ENCODE assay signal across 8 cellular contexts in genomic region chr10:110010076-110011069, GRCh38. TPM values are rescaled to one million over a fixed set of nuclear protein-coding genes. Genes with fewer than 3 reads are reported as not detected.
DNase-seq lines count a peak whose midpoint lies in the region; ATAC-seq and TF ChIP-seq lines count a peak whose summit lies in the region.

No MANE protein-coding gene starts in this region.

- H3K36me3 ChIP-seq in DND-41 (ENCODE audit: insufficient read depth, low read length) (no peaks in the 10 kb centered on the region), Peyer's patch (no peaks in the 10 kb centered on the region), skeletal muscle satellite cell (ENCODE audit: insufficient read depth, low read length) (no peaks in the 10 kb centered on the region)

- peak overlapping the region; percentile 32 for H3K27ac Mint-ChIP-seq in central memory CD8-positive, alpha-beta T cell (ENCODE audit: low read depth)

- ATAC-seq in DND-41 (ENCODE audit: insufficient read depth, low read depth) (peak; percentile 69), GM21619 (IDR thresholded peaks at IDR 0.05; ENCODE audit: unreplicated experiment) (peak; percentile 24)
- peak; percentile 66 for ATAC-seq in central memory CD8-positive, alpha-beta T cell (replicated peaks; ENCODE audit: extremely low read depth, poor library complexity, severe bottlenecking)

- H3K9ac ChIP-seq in DND-41 (ENCODE audit: low read depth, low read length) (peak overlapping the region; percentile 96), skeletal muscle satellite cell (ENCODE audit: low read depth, low read length) (no peak overlapping the region)

- H3K79me2 ChIP-seq in DND-41 (ENCODE audit: insufficient read depth, low read length) = peaks cover 70% of the 10 kb centered on the region

- DNase-seq in DND-41 (peak; percentile 71), Peyer's patch (peak in 1 of 3 donors; percentile 48), NCI-H526 treated with DMSO at 0.1 percent for 48 hours (lab: John Stamatoyannopoulos, UW) (no peak), NCI-H187 treated with DMSO at 0.1 percent for 48 hours (lab: John Stamatoyannopoulos, UW) (no peak), NCI-H2029 (lab: John Stamatoyannopoulos, UW) (no peak)
- peak in 1 of 2 donors; percentile 55 for DNase-seq in central memory CD8-positive, alpha-beta T cell (ENCODE audit: low spot score in 2 of 2)

- H3K4me3 Mint-ChIP-seq in central memory CD8-positive, alpha-beta T cell = no peak overlapping the region

- TF ChIP-seq CTCF in DND-41 (IDR thresholded peaks at IDR 0.05; ENCODE audit: borderline replicate concordance, extremely low read depth, low read length, poor library complexity, severe bottlenecking) (no peak), Peyer's patch (IDR thresholded peaks at IDR 0.05) (no peak)

- no peak for TF ChIP-seq POLR2A in Peyer's patch (IDR thresholded peaks at IDR 0.05)

- peaks cover 51% of the 10 kb centered on the region for H3K4me1 Mint-ChIP-seq in central memory CD8-positive, alpha-beta T cell

- H3K9me3 ChIP-seq in DND-41 (ENCODE audit: insufficient read depth, low read length, severe bottlenecking) (no peaks in the 10 kb centered on the region), Peyer's patch (no peaks in the 10 kb centered on the region), skeletal muscle satellite cell (replicated peaks; ENCODE audit: low read length) (no peaks in the 10 kb centered on the region)

- peaks cover 27% of the 10 kb centered on the region for H3K36me3 Mint-ChIP-seq in central memory CD8-positive, alpha-beta T cell (ENCODE audit: insufficient read depth)

- H3K27me3 ChIP-seq in DND-41 (ENCODE audit: insufficient read depth, low read length, poor library complexity) (peaks cover 3% of the 10 kb centered on the region), Peyer's patch (no peaks in the 10 kb centered on the region), skeletal muscle satellite cell (ENCODE audit: control insufficient read depth, insufficient read depth, low read length) (no peaks in the 10 kb centered on the region)

- H3K9me3 Mint-ChIP-seq in central memory CD8-positive, alpha-beta T cell = no peaks in the 10 kb centered on the region

- H3K4me1 ChIP-seq in DND-41 (ENCODE audit: insufficient read depth, low read length) (peaks cover 48% of the 10 kb centered on the region), Peyer's patch (peaks cover 0 to 49% (median 11%) of the 10 kb centered on the region in 4 donors), skeletal muscle satellite cell (ENCODE audit: control insufficient read depth, insufficient read depth, low read length) (peaks cover 27% of the 10 kb centered on the region)

- H3K4me2 ChIP-seq in DND-41 (ENCODE audit: insufficient read depth, low read length) (peak overlapping the region; percentile 76), skeletal muscle satellite cell (ENCODE audit: low read length) (peak overlapping the region; percentile 89)

- H3K4me3 ChIP-seq in DND-41 (ENCODE audit: low read depth in 1 of 2, low read length in 2 of 2) = peak overlapping the region in 1 of 2 experiments; percentile 73; a peak in 2 of 4 replicates
- H3K4me3 ChIP-seq in Peyer's patch = peak overlapping the region in 2 of 4 donors; percentile 63 to 92
- H3K4me3 ChIP-seq in skeletal muscle satellite cell (ENCODE audit: low read length) = peak overlapping the region; percentile 1

- H3K27ac ChIP-seq in DND-41 (ENCODE audit: low read length) = peak overlapping the region; percentile 49
- peak overlapping the region; percentile 15 to 41 (median 26) for H3K27ac ChIP-seq in Peyer's patch

- no peaks in the 10 kb centered on the region for H3K27me3 Mint-ChIP-seq in central memory CD8-positive, alpha-beta T cell

- H2AFZ ChIP-seq in DND-41 (ENCODE audit: low read depth, low read length) = no peak overlapping the region

- H4K20me1 ChIP-seq in DND-41 (ENCODE audit: insufficient read depth, low read length) = peaks cover 54% of the 10 kb centered on the region; the same call in 1 of the 2 replicates

RNA-seq across cellular contexts. Expression of gene ADD3, which starts 2.6 kb away (rescaled TPM):
- total RNA-seq in Peyer's patch = 100 to 1,000 TPM; 236 to 545 (median 314) TPM
- total RNA-seq in skeletal muscle satellite cell (2012; rRNA removed) = 195 and 297 TPM in 2 replicates
